Comparison of ENCODE assay signal across 25 cellular contexts in the genomic region with DNA sequence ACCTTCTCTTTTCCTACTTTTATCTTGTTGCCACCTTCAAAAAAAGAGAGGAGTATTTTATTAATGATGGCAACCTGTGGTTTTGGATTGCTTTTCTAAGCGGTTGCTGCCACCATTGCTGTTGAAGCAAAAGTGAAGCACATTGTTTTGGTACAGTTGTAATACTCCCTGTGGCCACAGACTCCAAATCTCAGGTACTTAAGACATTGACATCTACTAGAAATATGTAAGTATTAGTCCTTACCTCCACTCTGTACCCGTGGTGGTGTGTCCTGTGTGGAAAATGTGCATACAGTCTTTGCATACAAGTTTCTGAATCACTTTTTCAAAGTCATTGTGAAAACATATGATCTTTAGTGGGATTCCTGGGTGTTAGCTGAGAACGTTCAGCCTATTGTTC.
A peak's percentile ranks its signal among the peaks of the same experiment; 100 is the strongest.
DNase-seq lines count a peak whose midpoint lies in the region; ATAC-seq and TF ChIP-seq lines count a peak whose summit lies in the region.
"Had no signal": no experiment of that assay in that cellular context is flagged by ENCODE, and none has a peak within 500 bp of the region (broad histone marks: within the 10 kb centered on the region; RNA-seq: fewer than 3 reads in every experiment).

No MANE protein-coding gene starts in this region.

- peak; percentile 35 for TF ChIP-seq CTCF in activated CD8-positive, alpha-beta T cell treated with anti-CD3 and anti-CD28 coated beads for 36 hours (IDR thresholded peaks at IDR 0.05)
- no peak for TF ChIP-seq CTCF in GM23338 (conservative IDR thresholded peaks at IDR 0.05; ENCODE audit: low read depth in 2 of 2)
- TF ChIP-seq CTCF in glutamatergic neuron (IDR thresholded peaks at IDR 0.05; ENCODE audit: partially characterized antibody, unreplicated experiment), result peak; percentile 21

- H3K36me3 Mint-ChIP-seq in activated CD8-positive, alpha-beta T cell treated with anti-CD3 and anti-CD28 coated beads for 36 hours (ENCODE audit: low read depth), result no peaks in the 10 kb centered on the region
- peaks cover 6% of the 10 kb centered on the region for H3K36me3 Mint-ChIP-seq in activated CD8-positive, alpha-beta T cell treated with anti-CD3 and anti-CD28 coated beads, Interleukin-2, amount 10 ng/mL, durations not matched to agents 7 days and 5 days (ENCODE audit: low read depth)
- H3K36me3 Mint-ChIP-seq in GM23338 (ENCODE audit: low read depth) (no peaks in the 10 kb centered on the region), glutamatergic neuron (ENCODE audit: unreplicated experiment) (no peaks in the 10 kb centered on the region)

- no peak overlapping the region for H3K4me2 ChIP-seq in GM23338

- H4K20me1 ChIP-seq in GM23338 (replicated peaks; ENCODE audit: insufficient read depth), result no peaks in the 10 kb centered on the region

- H3K4me1 Mint-ChIP-seq in activated CD8-positive, alpha-beta T cell treated with anti-CD3 and anti-CD28 coated beads for 36 hours (ENCODE audit: low read depth), result peaks cover 24% of the 10 kb centered on the region
- H3K4me1 Mint-ChIP-seq in activated CD8-positive, alpha-beta T cell treated with anti-CD3 and anti-CD28 coated beads, Interleukin-2, amount 10 ng/mL, durations not matched to agents 7 days and 5 days (ENCODE audit: low read depth), result peaks cover 23% of the 10 kb centered on the region
- H3K4me1 Mint-ChIP-seq in GM23338 (no peaks in the 10 kb centered on the region), glutamatergic neuron (ENCODE audit: low read depth, unreplicated experiment) (no peaks in the 10 kb centered on the region)

- peak overlapping the region; percentile 44 for H3K27ac Mint-ChIP-seq in activated CD8-positive, alpha-beta T cell treated with anti-CD3 and anti-CD28 coated beads for 36 hours
- no peak overlapping the region for H3K27ac Mint-ChIP-seq in activated CD8-positive, alpha-beta T cell treated with anti-CD3 and anti-CD28 coated beads, Interleukin-2, amount 10 ng/mL, durations not matched to agents 7 days and 5 days
- H3K27ac Mint-ChIP-seq in GM23338 (no peak overlapping the region), glutamatergic neuron (ENCODE audit: unreplicated experiment) (no peak overlapping the region)
- H3K27ac Mint-ChIP-seq: activated naive CD8-positive, alpha-beta T cell had no signal

- no peak overlapping the region for H2AFZ ChIP-seq in GM23338

- intact Hi-C loops in activated CD8-positive, alpha-beta T cell treated with anti-CD3 and anti-CD28 coated beads for 36 hours (cut with micrococcal nuclease), result no loop called here

- ATAC-seq in activated CD8-positive, alpha-beta T cell treated with anti-CD3 and anti-CD28 coated beads for 36 hours, result peak; percentile 75
- ATAC-seq in activated CD8-positive, alpha-beta T cell treated with anti-CD3 and anti-CD28 coated beads, Interleukin-2, amount 10 ng/mL, durations not matched to agents 7 days and 5 days, result no peak
- ATAC-seq in GM23338 (no peak), GM18502 (IDR thresholded peaks at IDR 0.05; ENCODE audit: poor library complexity, unreplicated experiment) (no peak), GM19397 (IDR thresholded peaks at IDR 0.05; ENCODE audit: unreplicated experiment) (no peak)
- ATAC-seq: gastroesophageal sphincter, lower lobe of right lung, psoas muscle had no signal

- H3K9me2 ChIP-seq in GM23338 (ENCODE audit: insufficient read depth), result peaks cover 4% of the 10 kb centered on the region; the same call in 1 of the 2 replicates

- H3K36me3 ChIP-seq in GM23338 (ENCODE audit: insufficient read depth), result no peaks in the 10 kb centered on the region
- H3K36me3 ChIP-seq: esophagus muscularis mucosa, gastroesophageal sphincter, lower lobe of right lung, neutrophil had no signal

- H3K27me3 ChIP-seq in GM23338 (ENCODE audit: insufficient read depth), result no peaks in the 10 kb centered on the region
- H3K27me3 ChIP-seq: esophagus muscularis mucosa, gastroesophageal sphincter, neutrophil, testis had no signal

- H3F3A ChIP-seq in GM23338 (replicated peaks; ENCODE audit: low read depth), result no peaks in the 10 kb centered on the region

- CTCF ChIA-PET in activated CD8-positive, alpha-beta T cell treated with anti-CD3 and anti-CD28 coated beads for 36 hours (lab: Charles Lee), result interaction anchor here (0.6 to 2.3 kb wide), 4 partner anchors 12 to 723 kb away, joined by 3 to 11 read pairs (median 4); no protein-coding TSS in a partner anchor
- CTCF ChIA-PET in activated CD8-positive, alpha-beta T cell treated with anti-CD3 and anti-CD28 coated beads, Interleukin-2, amount 10 ng/mL, durations not matched to agents 7 days and 5 days (lab: Charles Lee), result interaction anchor here (1.2 to 3.0 kb wide), 8 partner anchors 10 to 726 kb away, joined by 4 to 12 read pairs (median 6); no protein-coding TSS in a partner anchor

- no peak overlapping the region for H3K4me3 Mint-ChIP-seq in activated CD8-positive, alpha-beta T cell treated with anti-CD3 and anti-CD28 coated beads for 36 hours
- no peak overlapping the region for H3K4me3 Mint-ChIP-seq in activated CD8-positive, alpha-beta T cell treated with anti-CD3 and anti-CD28 coated beads, Interleukin-2, amount 10 ng/mL, durations not matched to agents 7 days and 5 days
- H3K4me3 Mint-ChIP-seq in GM23338 (no peak overlapping the region), glutamatergic neuron (ENCODE audit: unreplicated experiment) (no peak overlapping the region)
- H3K4me3 Mint-ChIP-seq: activated naive CD8-positive, alpha-beta T cell had no signal

- H3K79me2 ChIP-seq in GM23338 (replicated peaks; ENCODE audit: insufficient read depth), result no peaks in the 10 kb centered on the region

- no peaks in the 10 kb centered on the region for H3K27me3 Mint-ChIP-seq in activated CD8-positive, alpha-beta T cell treated with anti-CD3 and anti-CD28 coated beads for 36 hours
- H3K27me3 Mint-ChIP-seq in activated CD8-positive, alpha-beta T cell treated with anti-CD3 and anti-CD28 coated beads, Interleukin-2, amount 10 ng/mL, durations not matched to agents 7 days and 5 days (ENCODE audit: low read depth), result no peaks in the 10 kb centered on the region
- H3K27me3 Mint-ChIP-seq in GM23338 (ENCODE audit: insufficient read depth, low read depth, poor library complexity), result peaks cover 7% of the 10 kb centered on the region
- H3K27me3 Mint-ChIP-seq in glutamatergic neuron (ENCODE audit: unreplicated experiment), result no peaks in the 10 kb centered on the region
- H3K27me3 Mint-ChIP-seq: activated naive CD8-positive, alpha-beta T cell had no signal

- H3K9me3 Mint-ChIP-seq in activated CD8-positive, alpha-beta T cell treated with anti-CD3 and anti-CD28 coated beads for 36 hours, result peaks cover 15% of the 10 kb centered on the region
- peaks cover 16% of the 10 kb centered on the region for H3K9me3 Mint-ChIP-seq in activated CD8-positive, alpha-beta T cell treated with anti-CD3 and anti-CD28 coated beads, Interleukin-2, amount 10 ng/mL, durations not matched to agents 7 days and 5 days (ENCODE audit: insufficient read depth)
- H3K9me3 Mint-ChIP-seq in GM23338, result no peaks in the 10 kb centered on the region
- H3K9me3 Mint-ChIP-seq in glutamatergic neuron (ENCODE audit: unreplicated experiment), result no peaks in the 10 kb centered on the region

- H3K27ac ChIP-seq in GM23338 (ENCODE audit: low read depth), result no peak overlapping the region
- H3K27ac ChIP-seq: esophagus muscularis mucosa, gastroesophageal sphincter, lower lobe of right lung, neutrophil, psoas muscle, skin epidermis, testis had no signal

- POLR2A ChIA-PET in activated CD8-positive, alpha-beta T cell treated with anti-CD3 and anti-CD28 coated beads for 36 hours (lab: Charles Lee), result interaction anchor here (0.6 kb wide), 1 partner anchor 33 kb away, joined by 3 read pairs; no protein-coding TSS in a partner anchor
- POLR2A ChIA-PET in activated CD8-positive, alpha-beta T cell treated with anti-CD3 and anti-CD28 coated beads, Interleukin-2, amount 10 ng/mL, durations not matched to agents 7 days and 5 days (lab: Charles Lee), result no interaction called here

- no peak overlapping the region for H3K4me3 ChIP-seq in GM23338
- H3K4me3 ChIP-seq: esophagus muscularis mucosa, gastroesophageal sphincter, lower lobe of right lung, psoas muscle, skin epidermis, testis had no signal

- no peaks in the 10 kb centered on the region for H3K4me1 ChIP-seq in GM23338 (ENCODE audit: insufficient read depth)
- H3K4me1 ChIP-seq: lower lobe of right lung, psoas muscle, testis had no signal

- DNase-seq in activated CD8-positive, alpha-beta T cell treated with anti-CD3 and anti-CD28 coated beads for 36 hours, result peak; percentile 54
- DNase-seq in activated CD8-positive, alpha-beta T cell treated with anti-CD3 and anti-CD28 coated beads, Interleukin-2, amount 10 ng/mL, durations not matched to agents 7 days and 5 days, result no peak
- DNase-seq in GM23338 (ENCODE audit: low spot score) (peak; percentile 12), RKO (ENCODE audit: low spot score) (peak; percentile 9), glutamatergic neuron (no peak), NK-92 (lab: John Stamatoyannopoulos, UW; ENCODE audit: unreplicated experiment) (no peak)
- DNase-seq: ACHN; C1 segment of cervical spinal cord; Calu3; effector CD8-positive, alpha-beta T cell; kidney; lower lobe of right lung; MV-4-11; NCI-H1930; NCI-H446; psoas muscle; T1000; testis had no signal

TF ChIP-seq in GM23338, 12 proteins besides CTCF, POLR2A, EP300 and RAD21 (continues in another document):
- TF ChIP-seq JUNB (IDR thresholded peaks at IDR 0.05; ENCODE audit: unreplicated experiment) (no peak), NANOG (IDR thresholded peaks at IDR 0.05; ENCODE audit: borderline replicate concordance) (no peak), EZH2phosphoT487 (IDR thresholded peaks at IDR 0.05; ENCODE audit: unreplicated experiment) (no peak), ZNF114 (CRISPR knock-in tag; IDR thresholded peaks at IDR 0.05) (no peak), EZH2 (IDR thresholded peaks at IDR 0.05; ENCODE audit: low read depth, unreplicated experiment) (no peak), STAT1 (IDR thresholded peaks at IDR 0.05; ENCODE audit: unreplicated experiment) (no peak), ZNF331 (CRISPR knock-in tag; IDR thresholded peaks at IDR 0.05; ENCODE audit: low read depth) (no peak), CREB1 (CRISPR knock-in tag; IDR thresholded peaks at IDR 0.05; ENCODE audit: low read depth) (no peak), POLR2AphosphoS5 (IDR thresholded peaks at IDR 0.05; ENCODE audit: low read depth) (no peak)
- TF ChIP-seq, protein P1, sequence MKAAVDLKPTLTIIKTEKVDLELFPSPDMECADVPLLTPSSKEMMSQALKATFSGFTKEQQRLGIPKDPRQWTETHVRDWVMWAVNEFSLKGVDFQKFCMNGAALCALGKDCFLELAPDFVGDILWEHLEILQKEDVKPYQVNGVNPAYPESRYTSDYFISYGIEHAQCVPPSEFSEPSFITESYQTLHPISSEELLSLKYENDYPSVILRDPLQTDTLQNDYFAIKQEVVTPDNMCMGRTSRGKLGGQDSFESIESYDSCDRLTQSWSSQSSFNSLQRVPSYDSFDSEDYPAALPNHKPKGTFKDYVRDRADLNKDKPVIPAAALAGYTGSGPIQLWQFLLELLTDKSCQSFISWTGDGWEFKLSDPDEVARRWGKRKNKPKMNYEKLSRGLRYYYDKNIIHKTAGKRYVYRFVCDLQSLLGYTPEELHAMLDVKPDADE (IDR thresholded peaks at IDR 0.05), result no peak

Comparison
In these comparisons a context has a peak if more than half of its experiments do, and no peak if none do; other contexts are left out.
1. DNase-seq: peak in activated CD8-positive, alpha-beta T cell treated with anti-CD3 and anti-CD28 coated beads for 36 hours (single experiment), GM23338 (single experiment) and RKO (single experiment); none in activated CD8-positive, alpha-beta T cell treated with anti-CD3 and anti-CD28 coated beads, Interleukin-2, amount 10 ng/mL, durations not matched to agents 7 days and 5 days (single experiment), glutamatergic neuron (single experiment) and NK-92 (single experiment).
2. CTCF ChIP-seq: peak in activated CD8-positive, alpha-beta T cell treated with anti-CD3 and anti-CD28 coated beads for 36 hours (single experiment) and glutamatergic neuron (single experiment); none in GM23338 (0 of 2).